Comparison of ENCODE assay signal across 1 cellular context in genomic region chr14:64965356-64966000, GRCh38.
A peak's percentile ranks its signal among the peaks of the same experiment; 100 is the strongest.
TF ChIP-seq lines count a peak whose summit lies in the region.

No MANE protein-coding gene starts in this region.

TF ChIP-seq in HepG2, 621 proteins besides CTCF, POLR2A, EP300 and RAD21:
- TF ChIP-seq FOXP1 (IDR thresholded peaks at IDR 0.05) (no peak), FOXP1 (CRISPR knock-in tag; IDR thresholded peaks at IDR 0.05) (no peak)
- TF ChIP-seq, protein P1, sequence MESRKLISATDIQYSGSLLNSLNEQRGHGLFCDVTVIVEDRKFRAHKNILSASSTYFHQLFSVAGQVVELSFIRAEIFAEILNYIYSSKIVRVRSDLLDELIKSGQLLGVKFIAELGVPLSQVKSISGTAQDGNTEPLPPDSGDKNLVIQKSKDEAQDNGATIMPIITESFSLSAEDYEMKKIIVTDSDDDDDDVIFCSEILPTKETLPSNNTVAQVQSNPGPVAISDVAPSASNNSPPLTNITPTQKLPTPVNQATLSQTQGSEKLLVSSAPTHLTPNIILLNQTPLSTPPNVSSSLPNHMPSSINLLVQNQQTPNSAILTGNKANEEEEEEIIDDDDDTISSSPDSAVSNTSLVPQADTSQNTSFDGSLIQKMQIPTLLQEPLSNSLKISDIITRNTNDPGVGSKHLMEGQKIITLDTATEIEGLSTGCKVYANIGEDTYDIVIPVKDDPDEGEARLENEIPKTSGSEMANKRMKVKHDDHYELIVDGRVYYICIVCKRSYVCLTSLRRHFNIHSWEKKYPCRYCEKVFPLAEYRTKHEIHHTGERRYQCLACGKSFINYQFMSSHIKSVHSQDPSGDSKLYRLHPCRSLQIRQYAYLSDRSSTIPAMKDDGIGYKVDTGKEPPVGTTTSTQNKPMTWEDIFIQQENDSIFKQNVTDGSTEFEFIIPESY (CRISPR knock-in tag; IDR thresholded peaks at IDR 0.05): peak; percentile 15; the same call in 1 of the 2 replicates
